Comparison of ENCODE assay signal across 36 cellular contexts in the genomic region with DNA sequence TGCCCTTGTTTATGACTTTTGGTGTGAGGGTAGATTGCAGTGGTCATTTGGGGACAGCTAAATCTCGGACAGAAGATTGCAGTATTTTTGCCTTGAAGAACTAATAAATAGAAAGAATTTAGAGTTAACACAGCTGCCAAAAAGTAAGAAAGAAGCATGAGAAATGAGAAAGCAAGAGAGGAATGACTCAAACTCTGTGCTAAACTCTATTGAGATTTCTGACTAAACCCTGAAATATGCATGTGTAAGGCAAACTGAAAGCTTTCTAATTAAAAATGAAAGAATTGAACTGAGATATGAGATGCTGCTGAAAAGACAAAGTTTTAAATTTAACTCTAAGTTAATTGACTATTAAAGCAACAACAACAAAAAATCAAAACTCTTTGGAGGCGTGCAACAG.
DNase-seq lines count a peak whose midpoint lies in the region; ATAC-seq, FAIRE-seq and TF ChIP-seq lines count a peak whose summit lies in the region.
"Had no signal": no experiment of that assay in that cellular context is flagged by ENCODE, and none has a peak within 500 bp of the region (broad histone marks: within the 10 kb centered on the region; RNA-seq: fewer than 3 reads in every experiment).

No MANE protein-coding gene starts in this region.

- POLR2A ChIA-PET in naive thymus-derived CD8-positive, alpha-beta T cell (lab: Charles Lee), result no interaction called here

- no peak overlapping the region for H3K4me2 ChIP-seq in osteoblast (ENCODE audit: insufficient read depth, low read length)
- H3K4me2 ChIP-seq: A549, hepatocyte had no signal

- H3K27ac ChIP-seq in osteoblast (ENCODE audit: low read depth, low read length), result no peak overlapping the region
- H3K27ac ChIP-seq in suprapubic skin, result no peak overlapping the region
- H3K27ac ChIP-seq: A549, hepatocyte, RWPE1, SJSA1, skin epidermis, upper lobe of right lung, VCaP had no signal

- H3K4me1 ChIP-seq in osteoblast (ENCODE audit: insufficient read depth, low read length) (no peaks in the 10 kb centered on the region), suprapubic skin (no peaks in the 10 kb centered on the region)
- H3K4me1 ChIP-seq: A549, upper lobe of right lung had no signal

- 69% methylated on average over 2 of the region's 2 CpGs for WGBS in suprapubic skin

- no peaks in the 10 kb centered on the region for H3K79me2 ChIP-seq in osteoblast (ENCODE audit: insufficient read depth, low read length)
- H3K79me2 ChIP-seq: hepatocyte had no signal

- H2AFZ ChIP-seq in osteoblast (ENCODE audit: low read length), result no peak overlapping the region
- H2AFZ ChIP-seq: hepatocyte had no signal

- peaks cover 0 to 4% (median 0%) of the 10 kb centered on the region in 9 donors for H3K9me3 Mint-ChIP-seq in naive thymus-derived CD8-positive, alpha-beta T cell
- H3K9me3 Mint-ChIP-seq: endodermal cell; nephron; stimulated activated naive B cell treated with anti-CD40 and anti-IgM and Interleukin-4, amounts not matched to agents 10 μg/mL and 1 μg/mL and 100 μg/mL, for 72 hours had no signal

- H3K4me3 ChIP-seq in bronchial epithelial cell (ENCODE audit: low read depth, low read length), result no peak overlapping the region
- H3K4me3 ChIP-seq in osteoblast (ENCODE audit: insufficient read depth, low read length), result no peak overlapping the region
- no peak overlapping the region for H3K4me3 ChIP-seq in suprapubic skin
- H3K4me3 ChIP-seq: A549, hepatocyte, lung, mucosa of descending colon, SJSA1, skin epidermis, upper lobe of right lung had no signal

- H3K4me1 Mint-ChIP-seq in naive thymus-derived CD8-positive, alpha-beta T cell, result no peaks in the 10 kb centered on the region
- H3K4me1 Mint-ChIP-seq: nephron; stimulated activated naive B cell treated with anti-CD40 and anti-IgM and Interleukin-4, amounts not matched to agents 10 μg/mL and 1 μg/mL and 100 μg/mL, for 72 hours had no signal

- H4K20me1 ChIP-seq in osteoblast (ENCODE audit: insufficient read depth, low read length), result no peaks in the 10 kb centered on the region

- TF ChIP-seq EP300 in suprapubic skin (IDR thresholded peaks at IDR 0.05), result no peak

- no peak overlapping the region for H3K27ac Mint-ChIP-seq in naive thymus-derived CD8-positive, alpha-beta T cell
- H3K27ac Mint-ChIP-seq: activated naive CD4-positive, alpha-beta T cell treated with anti-CD3 and anti-CD28 coated beads, Interleukin-2, amount 50 U/mL, for 72 hours; CD4-positive, CD25-positive, alpha-beta regulatory T cell; endodermal cell; nephron; stimulated activated naive B cell treated with anti-CD40 and anti-IgM and Interleukin-4, amounts not matched to agents 10 μg/mL and 1 μg/mL and 100 μg/mL, for 72 hours had no signal

- TF ChIP-seq CTCF in bronchial epithelial cell (IDR thresholded peaks at IDR 0.05; ENCODE audit: insufficient read depth, low read length, severe bottlenecking) (no peak), osteoblast (IDR thresholded peaks at IDR 0.05; ENCODE audit: extremely low read depth, low read depth, low read length) (no peak), suprapubic skin (IDR thresholded peaks at IDR 0.05) (no peak)

- H3K9me3 ChIP-seq in osteoblast (ENCODE audit: low read depth, low read length) (no peaks in the 10 kb centered on the region), suprapubic skin (no peaks in the 10 kb centered on the region)
- H3K9me3 ChIP-seq: A549, mucosa of descending colon, SJSA1, upper lobe of right lung had no signal

- no peaks in the 10 kb centered on the region for H3K36me3 ChIP-seq in bronchial epithelial cell (ENCODE audit: control insufficient read depth, insufficient read depth, low read length)
- no peaks in the 10 kb centered on the region for H3K36me3 ChIP-seq in osteoblast (ENCODE audit: insufficient read depth, low read length)
- no peaks in the 10 kb centered on the region for H3K36me3 ChIP-seq in suprapubic skin
- H3K36me3 ChIP-seq: SJSA1, upper lobe of right lung had no signal

- peaks cover 0 to 4% (median 0%) of the 10 kb centered on the region in 5 donors for H3K27me3 Mint-ChIP-seq in naive thymus-derived CD8-positive, alpha-beta T cell
- H3K27me3 Mint-ChIP-seq: CD4-positive, CD25-positive, alpha-beta regulatory T cell; stimulated activated naive B cell treated with anti-CD40 and anti-IgM and Interleukin-4, amounts not matched to agents 10 μg/mL and 1 μg/mL and 100 μg/mL, for 72 hours had no signal

- DNase-seq in HT1080 (ENCODE audit: low read depth) (peak; percentile 42), bronchial epithelial cell (ENCODE audit: low read depth) (peak; percentile 25), osteoblast (ENCODE audit: insufficient read length, low spot score, missing footprints) (peak; percentile 13), NCI-H2196 (lab: John Stamatoyannopoulos, UW; ENCODE audit: unreplicated experiment) (no peak), frontal cortex (ENCODE audit: low spot score in 2 of 2) (no peak), suprapubic skin (ENCODE audit: low spot score in 2 of 2) (no peak)
- DNase-seq in naive thymus-derived CD8-positive, alpha-beta T cell, result no peak
- DNase-seq: activated CD4-positive, alpha-beta T cell treated with anti-CD3 and anti-CD28 coated beads for 48 hours; activated CD8-positive, alpha-beta memory T cell treated with anti-CD3 and anti-CD28 coated beads for 24 hours; activated T-cell treated with anti-CD3 and anti-CD28 coated beads for 4 hours; AML-193; Calu3; caudate nucleus; CD4-positive, CD25-positive, alpha-beta regulatory T cell; DND-41; endodermal cell; IMR-90; mucosa of descending colon; NCI-H1048; NCI-H2107; NCI-H748 treated with DMSO at 0.1 percent for 48 hours; stimulated activated naive B cell treated with anti-CD40 and anti-IgM and Interleukin-4, amounts not matched to agents 10 μg/mL and 1 μg/mL and 100 μg/mL, for 72 hours; T1000; upper lobe of right lung had no signal

- no peaks in the 10 kb centered on the region for H3K36me3 Mint-ChIP-seq in naive thymus-derived CD8-positive, alpha-beta T cell
- H3K36me3 Mint-ChIP-seq: activated naive CD4-positive, alpha-beta T cell treated with anti-CD3 and anti-CD28 coated beads, Interleukin-2, amount 50 U/mL, for 72 hours; CD4-positive, CD25-positive, alpha-beta regulatory T cell; stimulated activated naive B cell treated with anti-CD40 and anti-IgM and Interleukin-4, amounts not matched to agents 10 μg/mL and 1 μg/mL and 100 μg/mL, for 72 hours had no signal

- peak; percentile 62 for ATAC-seq in GM18867 (IDR thresholded peaks at IDR 0.05; ENCODE audit: unreplicated experiment)
- ATAC-seq in naive thymus-derived CD8-positive, alpha-beta T cell, result no peak
- ATAC-seq: A549; activated naive CD4-positive, alpha-beta T cell treated with anti-CD3 and anti-CD28 coated beads, Interleukin-2, amount 50 U/mL, for 72 hours; esophagus mucosa; mucosa of descending colon; stimulated activated naive B cell treated with anti-CD40 and anti-IgM and Interleukin-4, amounts not matched to agents 10 μg/mL and 1 μg/mL and 100 μg/mL, for 72 hours; upper lobe of right lung had no signal

- H3K27me3 ChIP-seq in bronchial epithelial cell (ENCODE audit: control insufficient read depth, insufficient read depth, low read length), result no peaks in the 10 kb centered on the region
- no peaks in the 10 kb centered on the region for H3K27me3 ChIP-seq in osteoblast (ENCODE audit: insufficient read depth, low read length)
- H3K27me3 ChIP-seq in suprapubic skin, result no peaks in the 10 kb centered on the region
- H3K27me3 ChIP-seq: hepatocyte, SJSA1, upper lobe of right lung had no signal

- H3K4me3 Mint-ChIP-seq in naive thymus-derived CD8-positive, alpha-beta T cell, result no peak overlapping the region
- H3K4me3 Mint-ChIP-seq: CD4-positive, CD25-positive, alpha-beta regulatory T cell; endodermal cell; nephron; stimulated activated naive B cell treated with anti-CD40 and anti-IgM and Interleukin-4, amounts not matched to agents 10 μg/mL and 1 μg/mL and 100 μg/mL, for 72 hours had no signal

- FAIRE-seq in bronchial epithelial cell (lab: Jason Lieb, UNC) (no peak), frontal cortex (lab: Jason Lieb, UNC) (no peak)
- FAIRE-seq: A549, H54 had no signal

- TF ChIP-seq POLR2A in suprapubic skin (IDR thresholded peaks at IDR 0.05), result no peak

Comparison
In these comparisons a context has a peak if more than half of its experiments do, and no peak if none do; other contexts are left out.
1. DNase-seq: peak in HT1080 (single experiment), bronchial epithelial cell (single experiment) and osteoblast (single experiment); none in NCI-H2196 (single experiment), frontal cortex (0 of 2), naive thymus-derived CD8-positive, alpha-beta T cell (0 of 10) and suprapubic skin (0 of 2).